Comparison of ENCODE assay signal across 8 cellular contexts in the genomic region with DNA sequence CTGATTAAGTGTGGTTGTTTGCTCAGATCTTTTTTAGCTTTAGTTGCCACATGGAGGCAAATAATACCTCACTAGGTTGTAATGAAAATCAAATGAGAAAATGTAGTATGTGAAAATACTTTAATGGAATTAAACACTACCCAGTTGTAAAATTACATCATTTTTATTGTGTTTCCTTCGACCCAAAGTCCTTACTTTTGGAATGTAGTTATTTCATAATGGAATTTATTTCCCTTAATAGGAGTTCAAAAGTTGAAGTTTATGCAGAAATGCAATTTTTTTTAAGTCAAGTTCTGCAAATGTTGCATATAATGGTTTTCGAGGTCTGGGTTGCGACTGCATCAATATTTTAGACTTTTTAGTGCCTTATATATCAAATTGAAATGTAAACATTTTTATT.
DNase-seq lines count a peak whose midpoint lies in the region; ATAC-seq and TF ChIP-seq lines count a peak whose summit lies in the region.

No MANE protein-coding gene starts in this region.

- in situ Hi-C loops in brain microvascular endothelial cell (cut with HindIII; ENCODE audit: low pct_ligation_motif_present, low sequenced_read_pairs): loop anchor here (25.0 kb wide), 1 partner anchor 485 kb away; no protein-coding TSS in a partner anchor

- H3K9ac ChIP-seq in HUES48 (ENCODE audit: low read depth, low read length): no peak overlapping the region
- peak overlapping the region in 1 of 2 donors; percentile 81 for H3K9ac ChIP-seq in mucosa of rectum (ENCODE audit: low read depth in 1 of 2, low read length in 2 of 2)

- ATAC-seq in GM21423 (IDR thresholded peaks at IDR 0.05; ENCODE audit: unreplicated experiment): no peak

- H3K4me3 ChIP-seq in AG04449 (ENCODE audit: low read depth, low read length): peak overlapping the region; percentile 84
- H3K4me3 ChIP-seq in HUES48 (ENCODE audit: low read depth, low read length): peak overlapping the region; percentile 99
- H3K4me3 ChIP-seq in brain microvascular endothelial cell (ENCODE audit: low read depth, low read length): peak overlapping the region; percentile 88
- H3K4me3 ChIP-seq in mucosa of rectum (ENCODE audit: low read length in 2 of 2): peak overlapping the region; percentile 89 to 94

- no peaks in the 10 kb centered on the region for H3K27me3 ChIP-seq in HUES48 (ENCODE audit: control insufficient read depth, insufficient read depth, low read length)
- no peaks in the 10 kb centered on the region for H3K27me3 ChIP-seq in brain microvascular endothelial cell (replicated peaks)
- H3K27me3 ChIP-seq in mucosa of rectum (ENCODE audit: control insufficient read depth in 2 of 2, insufficient read depth in 2 of 2, low read length in 2 of 2): no peaks in the 10 kb centered on the region

- CTCF ChIA-PET in AG04449 (lab: Yijun Ruan, JAX): interaction anchor here (1.8 kb wide), 1 partner anchor 239 kb away, joined by 4 read pairs; no protein-coding TSS in a partner anchor

- H3K36me3 ChIP-seq in HUES48 (ENCODE audit: control insufficient read depth, insufficient read depth, low read length): peaks cover 20% of the 10 kb centered on the region
- peaks cover 3% of the 10 kb centered on the region for H3K36me3 ChIP-seq in brain microvascular endothelial cell (replicated peaks)
- H3K36me3 ChIP-seq in mucosa of rectum (ENCODE audit: control insufficient read depth in 2 of 2, insufficient read depth in 2 of 2, low read length in 2 of 2): no peaks in the 10 kb centered on the region

- H3K27ac ChIP-seq in HUES48 (ENCODE audit: low read depth, low read length) (no peak overlapping the region), brain microvascular endothelial cell (peak overlapping the region; percentile 90), mucosa of rectum (ENCODE audit: low read depth in 2 of 2, low read length in 2 of 2) (no peak overlapping the region)

- POLR2A ChIA-PET in AG04449 (lab: Yijun Ruan, JAX): no interaction called here

- peaks cover 41% of the 10 kb centered on the region for H3K4me1 ChIP-seq in HUES48 (ENCODE audit: control insufficient read depth, insufficient read depth, low read length)
- H3K4me1 ChIP-seq in mucosa of rectum (ENCODE audit: control insufficient read depth in 2 of 2, insufficient read depth in 2 of 2, low read length in 2 of 2): peaks cover 19 to 20% of the 10 kb centered on the region in 2 donors

- no peaks in the 10 kb centered on the region for H3K9me3 ChIP-seq in HUES48 (ENCODE audit: control insufficient read depth, insufficient read depth, low read length)
- H3K9me3 ChIP-seq in mucosa of rectum (ENCODE audit: control insufficient read depth in 2 of 2, low read length in 2 of 2): no peaks in the 10 kb centered on the region

- TF ChIP-seq CTCF in AG04449 (IDR thresholded peaks at IDR 0.05; ENCODE audit: insufficient read depth, low read length, missing control alignments): no peak
- TF ChIP-seq CTCF in brain microvascular endothelial cell (IDR thresholded peaks at IDR 0.05; ENCODE audit: low read depth, low read length, missing control alignments): no peak

- DNase-seq in AG04449 (ENCODE audit: low read depth, low spot score) (no peak), brain microvascular endothelial cell (no peak), activated gamma-delta T cell treated with Interleukin-2 at 50 U/mL for 16 hours (no peak), HCEC 1CT (no peak)
- DNase-seq in stimulated activated CD4-positive, alpha-beta T cell treated with anti-CD3 and anti-CD28 coated beads, Interleukin-4, amount 100 ng/mL, for 1 hour: no peak
